In genomic region chr9:134932656-134933055, GRCh38 we compare ENCODE assay signal across 20 cellular contexts. TPM values are rescaled to one million over a fixed set of nuclear protein-coding genes. Genes with fewer than 3 reads are reported as not detected.
"Had no signal": no experiment of that assay in that cellular context is flagged by ENCODE, and none has a peak within 500 bp of the region (broad histone marks: within the 10 kb centered on the region; RNA-seq: fewer than 3 reads in every experiment).

No MANE protein-coding gene starts in this region.

- H3K36me3 ChIP-seq: adrenal gland, colonic mucosa, esophagus muscularis mucosa, gastrocnemius medialis, thoracic aorta, vagina had no signal

- DNase-seq: activated T-cell treated with anti-CD3 and anti-CD28 coated beads, Interleukin-2, amount 50 U/mL, for 1 hour; adrenal gland; central memory CD4-positive, alpha-beta T cell; colonic mucosa; gastrocnemius medialis; head of caudate nucleus; hypothalamus; stimulated activated CD4-positive, alpha-beta T cell treated with anti-CD3 and anti-CD28 coated beads, Interleukin-4, amount 100 ng/mL, for 1 hour; stimulated activated naive CD4-positive, alpha-beta T cell treated with Interleukin-2 at 50 U/mL for 16 hours had no signal

- H3K27ac ChIP-seq: adrenal gland, colonic mucosa, esophagus muscularis mucosa, gastrocnemius medialis, thoracic aorta, vagina had no signal

- ATAC-seq: gastrocnemius medialis had no signal

- FAIRE-seq: astrocyte, TTC549 had no signal

- H3K9me3 ChIP-seq: adrenal gland, colonic mucosa, esophagus muscularis mucosa, gastrocnemius medialis, thoracic aorta, vagina had no signal

- H3K4me1 ChIP-seq: adrenal gland, colonic mucosa, gastrocnemius medialis, vagina had no signal

- H3K4me3 ChIP-seq: adrenal gland, colonic mucosa, esophagus muscularis mucosa, gastrocnemius medialis, thoracic aorta, vagina had no signal

- H3K27me3 ChIP-seq: adrenal gland, colonic mucosa, vagina had no signal

RNA-seq across cellular contexts. Expression of gene FCN1, which starts 14.9 kb away (rescaled TPM):
- total RNA-seq: astrocyte, myocyte, neural crest cell, osteocyte, progenitor cell of endocrine pancreas had no signal

RNA-seq across cellular contexts. Expression of gene FCN2, which starts 52.0 kb away (rescaled TPM):
- total RNA-seq: astrocyte, colonic mucosa, esophagus muscularis mucosa, gastrocnemius medialis, left ventricle myocardium superior, mononuclear cell, myocyte, neural crest cell, osteocyte, progenitor cell of endocrine pancreas, thoracic aorta, vagina had no signal
